ENCODE assay signal across 7 cellular contexts in the genomic region with DNA sequence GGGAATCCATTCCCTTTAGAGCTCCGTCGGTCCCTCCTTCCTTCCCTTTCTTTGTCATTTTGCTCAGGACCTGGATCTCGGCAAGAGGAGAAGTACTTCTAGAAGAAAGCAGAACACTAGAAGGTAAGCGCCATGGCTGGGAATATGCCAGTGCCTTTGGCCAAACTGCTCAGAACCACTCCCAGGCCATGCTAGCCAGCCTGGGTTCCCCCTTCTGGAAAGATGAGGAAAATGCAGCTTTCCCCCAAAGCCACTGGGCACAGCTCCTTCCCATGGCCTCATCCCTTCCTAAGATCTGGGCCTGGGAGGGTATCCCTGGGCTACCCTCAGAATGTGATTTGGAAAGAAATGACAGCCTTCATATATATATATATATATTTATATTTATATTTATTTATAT. TPM values are rescaled to one million over a fixed set of nuclear protein-coding genes. Genes with fewer than 3 reads are reported as not detected.
DNase-seq lines count a peak whose midpoint lies in the region; TF ChIP-seq lines count a peak whose summit lies in the region.

No MANE protein-coding gene starts in this region.

- no peak overlapping the region for H4K91ac ChIP-seq in neuronal stem cell (ENCODE audit: low read depth, low read length, poor library complexity)

- no peaks in the 10 kb centered on the region for H3K79me1 ChIP-seq in neuronal stem cell (ENCODE audit: low read depth, low read length)

- H3K27me3 ChIP-seq in neuronal stem cell (ENCODE audit: control insufficient read depth in 3 of 3, insufficient read depth in 3 of 3, low read depth in 1 of 3, low read length in 3 of 3) = peaks cover 3 to 51% (median 18%) of the 10 kb centered on the region in 3 experiments

- peaks cover 0 to 2% of the 10 kb centered on the region in 2 donors for H3K9me3 ChIP-seq in neuronal stem cell (replicated peaks in 1 of 2; ENCODE audit: control insufficient read depth in 2 of 2, insufficient read depth in 1 of 2, low read depth in 1 of 2, low read length in 2 of 2)

- no peak overlapping the region for H3K9ac ChIP-seq in neuronal stem cell (ENCODE audit: low read depth, low read length, poor library complexity)

- WGBS in neuronal stem cell (ENCODE audit: extremely low coverage in 2 of 2, insufficient read length in 2 of 2, insufficient replicate concordance in 1 of 2), 2 donors = no CpG with 5 or more reads among the region's 4 CpGs

- H3K14ac ChIP-seq in neuronal stem cell (ENCODE audit: low read length) = no peak overlapping the region

- peak overlapping the region; percentile 82 for H2AK5ac ChIP-seq in neuronal stem cell (ENCODE audit: low read depth, low read length)

- no peaks in the 10 kb centered on the region for H3K36me3 ChIP-seq in neuronal stem cell (replicated peaks in 1 of 2; ENCODE audit: control insufficient read depth in 2 of 2, insufficient read depth in 2 of 2, low read length in 2 of 2)

- H3K4ac ChIP-seq in neuronal stem cell (ENCODE audit: low read length) = no peak overlapping the region

- peak overlapping the region; percentile 32 for H3K18ac ChIP-seq in neuronal stem cell (ENCODE audit: low read length)

- H3K4me2 ChIP-seq in neuronal stem cell (ENCODE audit: insufficient read depth, low read length, poor library complexity, severe bottlenecking) = no peak overlapping the region

- no peak overlapping the region for H3K4me3 ChIP-seq in neuronal stem cell (ENCODE audit: low read length in 2 of 2)

- H3K4me1 ChIP-seq in neuronal stem cell (ENCODE audit: control insufficient read depth in 2 of 2, insufficient read depth in 1 of 2, low read depth in 1 of 2, low read length in 2 of 2) = peaks cover 0 to 5% of the 10 kb centered on the region in 2 donors

- peak; percentile 32; the same call in 1 of the 2 replicates for TF ChIP-seq CTCF in GM12874 (IDR thresholded peaks at IDR 0.05; ENCODE audit: insufficient read depth, low read depth, low read length)

- H3K23ac ChIP-seq in neuronal stem cell (ENCODE audit: low read depth, low read length, poor library complexity) = no peak overlapping the region

- peak overlapping the region; percentile 36 for H2AFZ ChIP-seq in neuronal stem cell (ENCODE audit: low read length)

- no peak overlapping the region for H2BK120ac ChIP-seq in neuronal stem cell (ENCODE audit: low read depth, low read length)

- no peak overlapping the region for H2BK5ac ChIP-seq in neuronal stem cell (ENCODE audit: low read length)

- no peak overlapping the region for H4K8ac ChIP-seq in neuronal stem cell (ENCODE audit: low read depth, low read length)

- DNase-seq in NCI-H226 (peak; percentile 51), epidermal melanocyte (ENCODE audit: insufficient read length, low spot score) (peak; percentile 53), neuronal stem cell (ENCODE audit: low spot score) (no peak), T-helper 9 cell (no peak), NCI-H1048 (lab: John Stamatoyannopoulos, UW) (no peak)
- DNase-seq in activated CD4-positive, CD25-positive, alpha-beta regulatory T cell treated with anti-CD3 and anti-CD28 coated beads, Interleukin-2, amount 50 U/mL, for 72 hours = no peak

- peak overlapping the region; percentile 46 for H2BK15ac ChIP-seq in neuronal stem cell (ENCODE audit: low read length)

- H3K27ac ChIP-seq in neuronal stem cell (replicated peaks; ENCODE audit: low read length) = no peak overlapping the region

- H2BK12ac ChIP-seq in neuronal stem cell (ENCODE audit: low read length) = no peak overlapping the region

RNA-seq across cellular contexts. Expression of gene ISL2, which starts 6.3 kb away (rescaled TPM):
- 0.13 TPM for polyA plus RNA-seq in neuronal stem cell (2013, experiment 1 of 2)
- polyA plus RNA-seq in neuronal stem cell (2013, experiment 2 of 2) = 0.10 TPM

RNA-seq across cellular contexts. Expression of gene ETFA, which starts 19.0 kb away (rescaled TPM):
- 73.4 TPM for polyA plus RNA-seq in neuronal stem cell (2013, experiment 1 of 2)
- 75.7 TPM for polyA plus RNA-seq in neuronal stem cell (2013, experiment 2 of 2)

Comparison
In these comparisons a context has a peak if more than half of its experiments do, and no peak if none do; other contexts are left out.
1. DNase-seq: peak in NCI-H226 (single experiment) and epidermal melanocyte (single experiment); none in neuronal stem cell (single experiment), T-helper 9 cell (single experiment), NCI-H1048 (single experiment) and activated CD4-positive, CD25-positive, alpha-beta regulatory T cell treated with anti-CD3 and anti-CD28 coated beads, Interleukin-2, amount 50 U/mL, for 72 hours (single experiment).